ENCODE assay signal across 1 cellular context in genomic region chr13:93201992-93202558, GRCh38.
A peak's percentile ranks its signal among the peaks of the same experiment; 100 is the strongest.
TF ChIP-seq lines count a peak whose summit lies in the region.

No MANE protein-coding gene starts in this region.

TF ChIP-seq in HepG2, 621 proteins besides CTCF, POLR2A, EP300 and RAD21 (continued from another document and continues in another):
- TF ChIP-seq IRF9 (CRISPR knock-in tag; IDR thresholded peaks at IDR 0.05; ENCODE audit: borderline replicate concordance) = no peak
- TF ChIP-seq, protein P1, sequence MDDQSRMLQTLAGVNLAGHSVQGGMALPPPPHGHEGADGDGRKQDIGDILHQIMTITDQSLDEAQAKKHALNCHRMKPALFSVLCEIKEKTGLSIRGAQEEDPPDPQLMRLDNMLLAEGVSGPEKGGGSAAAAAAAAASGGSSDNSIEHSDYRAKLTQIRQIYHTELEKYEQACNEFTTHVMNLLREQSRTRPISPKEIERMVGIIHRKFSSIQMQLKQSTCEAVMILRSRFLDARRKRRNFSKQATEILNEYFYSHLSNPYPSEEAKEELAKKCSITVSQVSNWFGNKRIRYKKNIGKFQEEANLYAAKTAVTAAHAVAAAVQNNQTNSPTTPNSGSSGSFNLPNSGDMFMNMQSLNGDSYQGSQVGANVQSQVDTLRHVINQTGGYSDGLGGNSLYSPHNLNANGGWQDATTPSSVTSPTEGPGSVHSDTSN (CRISPR knock-in tag; IDR thresholded peaks at IDR 0.05; ENCODE audit: borderline replicate concordance) = no peak
- TF ChIP-seq, protein P2, sequence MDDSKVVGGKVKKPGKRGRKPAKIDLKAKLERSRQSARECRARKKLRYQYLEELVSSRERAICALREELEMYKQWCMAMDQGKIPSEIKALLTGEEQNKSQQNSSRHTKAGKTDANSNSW (CRISPR knock-in tag; IDR thresholded peaks at IDR 0.05; ENCODE audit: borderline replicate concordance) = no peak
- TF ChIP-seq ZNF335 (CRISPR knock-in tag; IDR thresholded peaks at IDR 0.05) = no peak
- no peak for TF ChIP-seq ZFP36 (IDR thresholded peaks at IDR 0.05; ENCODE audit: borderline replicate concordance, low read depth, low read length, partially characterized antibody)
- no peak for TF ChIP-seq BRCA1 (CRISPR knock-in tag; IDR thresholded peaks at IDR 0.05)
- no peak for TF ChIP-seq MIER2 (CRISPR knock-in tag; IDR thresholded peaks at IDR 0.05)
- TF ChIP-seq PRDM15 (CRISPR knock-in tag; IDR thresholded peaks at IDR 0.05) = peak; percentile 31; the same call in 1 of the 2 replicates
- TF ChIP-seq ZNF839 (CRISPR knock-in tag; IDR thresholded peaks at IDR 0.05; ENCODE audit: borderline replicate concordance) = no peak
- peak; percentile 92 for TF ChIP-seq NR2F2 (IDR thresholded peaks at IDR 0.05; ENCODE audit: borderline replicate concordance, low read depth)
- no peak for TF ChIP-seq ZNF431 (CRISPR knock-in tag; IDR thresholded peaks at IDR 0.05; ENCODE audit: borderline replicate concordance, low read depth)
- no peak for TF ChIP-seq ZMAT3 (CRISPR knock-in tag; conservative IDR thresholded peaks at IDR 0.05)
- no peak for TF ChIP-seq ZBTB25 (CRISPR knock-in tag; IDR thresholded peaks at IDR 0.05)
- TF ChIP-seq TOE1 (CRISPR knock-in tag; IDR thresholded peaks at IDR 0.05) = no peak
- no peak for TF ChIP-seq ZBTB34 (CRISPR knock-in tag; IDR thresholded peaks at IDR 0.05)
- no peak for TF ChIP-seq RARG (CRISPR knock-in tag; IDR thresholded peaks at IDR 0.05; ENCODE audit: low read depth)
- TF ChIP-seq ZFP41 (CRISPR knock-in tag; IDR thresholded peaks at IDR 0.05; ENCODE audit: borderline replicate concordance) = no peak
- no peak for TF ChIP-seq ZNF136 (CRISPR knock-in tag; IDR thresholded peaks at IDR 0.05; ENCODE audit: low read depth)
- no peak for TF ChIP-seq ZNF605 (CRISPR knock-in tag; IDR thresholded peaks at IDR 0.05)
- no peak for TF ChIP-seq DZIP1 (CRISPR knock-in tag; IDR thresholded peaks at IDR 0.05)
- no peak for TF ChIP-seq ZNF260 (CRISPR knock-in tag; IDR thresholded peaks at IDR 0.05; ENCODE audit: borderline replicate concordance, low read depth)
- TF ChIP-seq JDP2 (CRISPR knock-in tag; IDR thresholded peaks at IDR 0.05; ENCODE audit: borderline replicate concordance) = no peak
- TF ChIP-seq, protein P3, sequence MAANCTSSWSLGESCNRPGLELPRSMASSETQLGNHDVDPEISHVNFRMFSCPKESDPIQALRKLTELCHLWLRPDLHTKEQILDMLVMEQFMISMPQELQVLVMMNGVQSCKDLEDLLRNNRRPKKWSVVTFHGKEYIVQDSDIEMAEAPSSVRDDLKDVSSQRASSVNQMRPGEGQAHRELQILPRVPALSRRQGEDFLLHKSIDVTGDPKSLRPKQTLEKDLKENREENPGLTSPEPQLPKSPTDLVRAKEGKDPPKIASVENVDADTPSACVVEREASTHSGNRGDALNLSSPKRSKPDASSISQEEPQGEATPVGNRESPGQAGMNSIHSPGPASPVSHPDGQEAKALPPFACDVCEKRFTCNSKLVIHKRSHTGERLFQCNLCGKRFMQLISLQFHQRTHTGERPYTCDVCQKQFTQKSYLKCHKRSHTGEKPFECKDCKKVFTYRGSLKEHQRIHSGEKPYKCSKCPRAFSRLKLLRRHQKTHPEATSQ (CRISPR knock-in tag; IDR thresholded peaks at IDR 0.05; ENCODE audit: borderline replicate concordance) = peak; percentile 68; the same call in 1 of the 2 replicates
- no peak for TF ChIP-seq SNAI1 (CRISPR knock-in tag; IDR thresholded peaks at IDR 0.05; ENCODE audit: borderline replicate concordance)
- TF ChIP-seq ZNF703 (CRISPR knock-in tag; IDR thresholded peaks at IDR 0.05; ENCODE audit: borderline replicate concordance) = no peak
- TF ChIP-seq ZNF383 (CRISPR knock-in tag; IDR thresholded peaks at IDR 0.05; ENCODE audit: borderline replicate concordance) = no peak
- TF ChIP-seq NFRKB (IDR thresholded peaks at IDR 0.05) = no peak
- no peak for TF ChIP-seq PLSCR1 (CRISPR knock-in tag; IDR thresholded peaks at IDR 0.05; ENCODE audit: borderline replicate concordance)
- no peak for TF ChIP-seq ARNT2 (CRISPR knock-in tag; IDR thresholded peaks at IDR 0.05; ENCODE audit: low read depth)
- TF ChIP-seq ZNF253 (CRISPR knock-in tag; IDR thresholded peaks at IDR 0.05; ENCODE audit: borderline replicate concordance) = no peak
- peak; percentile 44; the same call in 1 of the 2 replicates for TF ChIP-seq GATA4 (IDR thresholded peaks at IDR 0.05; ENCODE audit: borderline replicate concordance, low read depth)
- no peak for TF ChIP-seq ZKSCAN8 (CRISPR knock-in tag; IDR thresholded peaks at IDR 0.05; ENCODE audit: borderline replicate concordance)
- TF ChIP-seq PBX2 (CRISPR knock-in tag; IDR thresholded peaks at IDR 0.05) = no peak
- peak; percentile 94 for TF ChIP-seq CEBPG (CRISPR knock-in tag; IDR thresholded peaks at IDR 0.05)
- TF ChIP-seq ARNTL (CRISPR knock-in tag; IDR thresholded peaks at IDR 0.05) = peak; percentile 76
- TF ChIP-seq AKAP8 (CRISPR knock-in tag; IDR thresholded peaks at IDR 0.05) = no peak
- TF ChIP-seq ZNF572 (CRISPR knock-in tag; IDR thresholded peaks at IDR 0.05) = no peak
- no peak for TF ChIP-seq U2AF2 (IDR thresholded peaks at IDR 0.05; ENCODE audit: low read depth, low read length)
- no peak for TF ChIP-seq ZBTB2 (CRISPR knock-in tag; IDR thresholded peaks at IDR 0.05; ENCODE audit: low read depth)
- TF ChIP-seq CAMTA2 (CRISPR knock-in tag; IDR thresholded peaks at IDR 0.05; ENCODE audit: borderline replicate concordance) = no peak
- no peak for TF ChIP-seq PAF1 (CRISPR knock-in tag; IDR thresholded peaks at IDR 0.05)
- TF ChIP-seq KLF13 (CRISPR knock-in tag; IDR thresholded peaks at IDR 0.05) = no peak
- no peak for TF ChIP-seq ZNF101 (CRISPR knock-in tag; IDR thresholded peaks at IDR 0.05; ENCODE audit: borderline replicate concordance, low read depth)
- no peak for TF ChIP-seq ZNF780A (CRISPR knock-in tag; IDR thresholded peaks at IDR 0.05)
- no peak for TF ChIP-seq ZNF773 (CRISPR knock-in tag; IDR thresholded peaks at IDR 0.05; ENCODE audit: borderline replicate concordance)
- TF ChIP-seq ZNF567 (CRISPR knock-in tag; IDR thresholded peaks at IDR 0.05; ENCODE audit: borderline replicate concordance) = no peak
